ENCODE assay signal across 1 cellular context in genomic region chr19:18205180-18205915, GRCh38.
TF ChIP-seq lines count a peak whose summit lies in the region.

No MANE protein-coding gene starts in this region.

TF ChIP-seq in endothelial cell of umbilical vein, 7 proteins besides CTCF, POLR2A, EP300 and RAD21:
- no peak for TF ChIP-seq GATA2 (IDR thresholded peaks at IDR 0.05; ENCODE audit: insufficient read depth, insufficient read length, low read depth, low read length)
